ENCODE assay signal across 16 cellular contexts in the genomic region with DNA sequence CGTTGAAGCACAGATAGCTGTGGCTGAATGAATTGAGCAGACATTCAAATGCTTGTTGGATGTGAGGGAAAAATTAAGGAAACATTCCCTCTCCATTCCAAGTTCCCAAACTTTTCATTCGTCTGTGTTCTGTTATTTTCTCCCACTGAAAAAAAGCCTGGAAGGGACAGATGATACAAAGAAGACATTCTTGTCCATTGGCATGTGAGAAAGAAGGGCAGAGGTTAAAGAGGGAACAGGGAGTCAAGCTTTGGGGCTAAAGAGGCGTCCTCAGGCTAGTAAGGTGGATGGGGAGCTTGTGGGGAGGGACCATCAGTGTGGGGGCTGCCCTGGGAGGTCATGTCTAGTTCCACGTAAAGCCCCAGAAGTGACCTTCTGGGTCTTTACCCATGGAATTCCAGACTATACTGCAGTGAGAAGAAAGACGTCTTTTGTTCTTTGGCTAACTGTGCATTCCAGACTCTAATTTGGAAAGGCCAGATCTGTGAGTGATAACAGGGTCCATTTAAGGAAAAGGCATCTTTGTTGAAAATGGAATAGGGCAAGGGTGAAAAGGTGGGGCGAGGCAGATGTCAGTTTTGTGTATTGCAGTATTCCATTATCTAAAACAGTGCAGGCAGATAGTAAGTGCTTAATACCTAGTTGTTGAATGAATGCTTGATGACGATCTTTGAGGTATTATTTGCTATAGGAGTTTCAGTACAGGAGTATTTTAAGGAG.
DNase-seq lines count a peak whose midpoint lies in the region; ATAC-seq and TF ChIP-seq lines count a peak whose summit lies in the region.
"Had no signal": no experiment of that assay in that cellular context is flagged by ENCODE, and none has a peak within 500 bp of the region (broad histone marks: within the 10 kb centered on the region; RNA-seq: fewer than 3 reads in every experiment).

No MANE protein-coding gene starts in this region.

- H3K4me2 ChIP-seq in GM23338 (peak overlapping the region; percentile 36), trophoblast cell (ENCODE audit: low read length) (peak overlapping the region; percentile 20), osteoblast (ENCODE audit: insufficient read depth, low read length) (no peak overlapping the region)

- H2BK120ac ChIP-seq in trophoblast cell (ENCODE audit: insufficient read depth, low read length, poor library complexity) = peak overlapping the region; percentile 88

- no peak overlapping the region for H3K9ac ChIP-seq in trophoblast cell (ENCODE audit: low read length)

- H3K27me3 ChIP-seq in GM23338 (ENCODE audit: insufficient read depth) (no peaks in the 10 kb centered on the region), trophoblast cell (ENCODE audit: insufficient read depth, low read length) (no peaks in the 10 kb centered on the region), osteoblast (ENCODE audit: insufficient read depth, low read length) (no peaks in the 10 kb centered on the region)
- H3K27me3 ChIP-seq: SJCRH30 had no signal

- H4K20me1 ChIP-seq in GM23338 (replicated peaks; ENCODE audit: insufficient read depth) = peaks cover 6% of the 10 kb centered on the region
- no peaks in the 10 kb centered on the region for H4K20me1 ChIP-seq in osteoblast (ENCODE audit: insufficient read depth, low read length)

- H3K23ac ChIP-seq in trophoblast cell (ENCODE audit: low read length) = no peak overlapping the region

- H3K4ac ChIP-seq in trophoblast cell (ENCODE audit: low read depth, low read length) = no peak overlapping the region

- no peak overlapping the region for H4K12ac ChIP-seq in trophoblast cell (ENCODE audit: low read depth, low read length)

- H3K4me1 ChIP-seq in GM23338 (ENCODE audit: insufficient read depth) (peaks cover 61% of the 10 kb centered on the region), trophoblast cell (ENCODE audit: control insufficient read depth in 1 of 2, insufficient read depth in 2 of 2, low read length in 2 of 2) (peaks cover 7 to 21% of the 10 kb centered on the region in 2 experiments), osteoblast (ENCODE audit: insufficient read depth, low read length) (no peaks in the 10 kb centered on the region)
- H3K4me1 ChIP-seq: SJCRH30 had no signal

- no peaks in the 10 kb centered on the region for H3K9me3 Mint-ChIP-seq in GM23338

- peaks cover 8% of the 10 kb centered on the region for H3K27me3 Mint-ChIP-seq in GM23338 (ENCODE audit: insufficient read depth, low read depth, poor library complexity)

- peaks cover 61% of the 10 kb centered on the region for H3K4me1 Mint-ChIP-seq in GM23338

- in situ Hi-C loops in SK-MEL-5 (cut with HindIII; ENCODE audit: low pct_unique_long_range_greater_than_20kb, low sequenced_read_pairs) = no loop called here

- no peaks in the 10 kb centered on the region for H3K9me2 ChIP-seq in GM23338 (ENCODE audit: insufficient read depth)

- WGBS in trophoblast cell (ENCODE audit: extremely low coverage, insufficient coverage, insufficient read length) = no CpG with 5 or more reads among the region's 7 CpGs

- H3K9me3 ChIP-seq in trophoblast cell (ENCODE audit: insufficient read depth, low read depth, low read length) (no peaks in the 10 kb centered on the region), osteoblast (ENCODE audit: low read depth, low read length) (no peaks in the 10 kb centered on the region)
- H3K9me3 ChIP-seq: SJCRH30 had no signal

- H3K79me1 ChIP-seq in trophoblast cell (ENCODE audit: low read length) = peaks cover 23% of the 10 kb centered on the region

- peak overlapping the region; percentile 53 for H3K27ac ChIP-seq in GM23338 (ENCODE audit: low read depth)
- peak overlapping the region; percentile 98 for H3K27ac ChIP-seq in trophoblast cell (ENCODE audit: low read depth, low read length)
- H3K27ac ChIP-seq in osteoblast (ENCODE audit: low read depth, low read length) = no peak overlapping the region
- H3K27ac ChIP-seq: SJCRH30 had no signal

- no peaks in the 10 kb centered on the region for H3F3A ChIP-seq in GM23338 (replicated peaks; ENCODE audit: low read depth)

- no peak overlapping the region for H3K14ac ChIP-seq in trophoblast cell (ENCODE audit: low read length)

- no peak overlapping the region for H4K91ac ChIP-seq in trophoblast cell (ENCODE audit: low read depth, low read length)

- TF ChIP-seq CTCF in GM23338 (conservative IDR thresholded peaks at IDR 0.05; ENCODE audit: low read depth in 2 of 2) (no peak), osteoblast (IDR thresholded peaks at IDR 0.05; ENCODE audit: extremely low read depth, low read depth, low read length) (no peak)

- H2AFZ ChIP-seq in GM23338 = no peak overlapping the region
- H2AFZ ChIP-seq in trophoblast cell (ENCODE audit: insufficient read depth, low read length, poor library complexity) = no peak overlapping the region
- no peak overlapping the region for H2AFZ ChIP-seq in osteoblast (ENCODE audit: low read length)

- intact Hi-C loops in posterior vena cava (cut with DNase I) = no loop called here

- DNase-seq in GM23338 (ENCODE audit: low spot score) (no peak), SK-MEL-5 (ENCODE audit: low read depth, low spot score) (peak; percentile 96), foreskin melanocyte (peak; percentile 94), trophoblast cell (peak; percentile 73 to 88), osteoblast (ENCODE audit: insufficient read length, low spot score, missing footprints) (no peak), posterior vena cava (ENCODE audit: low spot score) (no peak), SKM-1 (lab: John Stamatoyannopoulos, UW; ENCODE audit: unreplicated experiment) (no peak), NCI-H524 treated with DMSO at 0.1 percent for 48 hours (lab: John Stamatoyannopoulos, UW) (no peak)
- DNase-seq: AML-193, DMS79 treated with DMSO at 0.1 percent for 48 hours, Karpas-422, NCI-H1105 treated with DMSO at 0.1 percent for 48 hours, NCI-H187 treated with DMSO at 0.1 percent for 48 hours, NCI-H2171, NCI-H446 treated with DMSO at 0.1 percent for 48 hours, SJCRH30 had no signal

- H3K4me3 ChIP-seq in GM23338 (no peak overlapping the region), trophoblast cell (ENCODE audit: low read depth, low read length) (no peak overlapping the region), osteoblast (ENCODE audit: insufficient read depth, low read length) (no peak overlapping the region)
- H3K4me3 ChIP-seq: SJCRH30 had no signal

- no peak overlapping the region for H2AK5ac ChIP-seq in trophoblast cell (ENCODE audit: low read length)

- no peak overlapping the region for H3K27ac Mint-ChIP-seq in GM23338

- no peak overlapping the region for H4K8ac ChIP-seq in trophoblast cell (ENCODE audit: low read depth, low read length)

- H3K79me2 ChIP-seq in GM23338 (replicated peaks; ENCODE audit: insufficient read depth) = peaks cover 100% of the 10 kb centered on the region
- H3K79me2 ChIP-seq in trophoblast cell (ENCODE audit: control insufficient read depth, insufficient read depth, low read length, poor library complexity) = peaks cover 5% of the 10 kb centered on the region
- H3K79me2 ChIP-seq in osteoblast (ENCODE audit: insufficient read depth, low read length) = no peaks in the 10 kb centered on the region

- H3K4me3 Mint-ChIP-seq in GM23338 = no peak overlapping the region

- H3K18ac ChIP-seq in trophoblast cell (ENCODE audit: low read length) = no peak overlapping the region

- H2BK5ac ChIP-seq in trophoblast cell (ENCODE audit: low read depth, low read length, poor library complexity) = peak overlapping the region; percentile 55

- peaks cover 7% of the 10 kb centered on the region; the same call in 2 of the 3 replicates for H3K36me3 Mint-ChIP-seq in GM23338 (ENCODE audit: low read depth)

- no peak overlapping the region for H2BK12ac ChIP-seq in trophoblast cell (ENCODE audit: low read length)

- H3K36me3 ChIP-seq in GM23338 (ENCODE audit: insufficient read depth) (no peaks in the 10 kb centered on the region), trophoblast cell (ENCODE audit: control insufficient read depth in 1 of 2, insufficient read depth in 2 of 2, low read length in 2 of 2) (no peaks in the 10 kb centered on the region), osteoblast (ENCODE audit: insufficient read depth, low read length) (no peaks in the 10 kb centered on the region)
- H3K36me3 ChIP-seq: SJCRH30 had no signal

- ATAC-seq in GM23338 = no peak; the same call in 2 of the 3 replicates

TF ChIP-seq in GM23338, 12 proteins besides CTCF, POLR2A, EP300 and RAD21:
- TF ChIP-seq, protein P1, sequence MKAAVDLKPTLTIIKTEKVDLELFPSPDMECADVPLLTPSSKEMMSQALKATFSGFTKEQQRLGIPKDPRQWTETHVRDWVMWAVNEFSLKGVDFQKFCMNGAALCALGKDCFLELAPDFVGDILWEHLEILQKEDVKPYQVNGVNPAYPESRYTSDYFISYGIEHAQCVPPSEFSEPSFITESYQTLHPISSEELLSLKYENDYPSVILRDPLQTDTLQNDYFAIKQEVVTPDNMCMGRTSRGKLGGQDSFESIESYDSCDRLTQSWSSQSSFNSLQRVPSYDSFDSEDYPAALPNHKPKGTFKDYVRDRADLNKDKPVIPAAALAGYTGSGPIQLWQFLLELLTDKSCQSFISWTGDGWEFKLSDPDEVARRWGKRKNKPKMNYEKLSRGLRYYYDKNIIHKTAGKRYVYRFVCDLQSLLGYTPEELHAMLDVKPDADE (IDR thresholded peaks at IDR 0.05) = no peak
- TF ChIP-seq EZH2 (IDR thresholded peaks at IDR 0.05; ENCODE audit: low read depth, unreplicated experiment) (no peak), STAT1 (IDR thresholded peaks at IDR 0.05; ENCODE audit: unreplicated experiment) (no peak), CREB1 (CRISPR knock-in tag; IDR thresholded peaks at IDR 0.05; ENCODE audit: low read depth) (no peak), NANOG (IDR thresholded peaks at IDR 0.05; ENCODE audit: borderline replicate concordance) (no peak)

Comparison
In these comparisons a context has a peak if more than half of its experiments do, and no peak if none do; other contexts are left out.
1. DNase-seq: peak in SK-MEL-5 (single experiment), foreskin melanocyte (single experiment) and trophoblast cell (2 of 2); none in GM23338 (single experiment), osteoblast (single experiment), posterior vena cava (single experiment), SKM-1 (single experiment) and NCI-H524 treated with DMSO at 0.1 percent for 48 hours (single experiment).